ENCODE assay signal across 1 cellular context in genomic region chr3:31114929-31115283, GRCh38.
TF ChIP-seq lines count a peak whose summit lies in the region.

No MANE protein-coding gene starts in this region.

TF ChIP-seq in K562, 482 proteins besides CTCF, POLR2A, EP300 and RAD21 (continued from another document and continues in another):
- TF ChIP-seq MGA (IDR thresholded peaks at IDR 0.05), result no peak
- TF ChIP-seq RBM34 (IDR thresholded peaks at IDR 0.05; ENCODE audit: borderline replicate concordance, insufficient read depth, low read length), result no peak
- no peak for TF ChIP-seq KDM5B (IDR thresholded peaks at IDR 0.05; ENCODE audit: insufficient replicate concordance, low read depth, low read length)
- peak; percentile 60 for TF ChIP-seq TAL1 (IDR thresholded peaks at IDR 0.05)
- TF ChIP-seq MAZ (CRISPR knock-in tag; conservative IDR thresholded peaks at IDR 0.05 in 1 of 2, IDR thresholded peaks at IDR 0.05 in 1 of 2), result peak in 1 of 2 experiments; percentile 48; a peak in 1 of 4 replicates
- no peak for TF ChIP-seq ZNF785 (CRISPR knock-in tag; IDR thresholded peaks at IDR 0.05)
- TF ChIP-seq CXXC5 (CRISPR knock-in tag; IDR thresholded peaks at IDR 0.05), result peak; percentile 55; the same call in 1 of the 2 replicates
- peak; percentile 80 for TF ChIP-seq ARID1B (IDR thresholded peaks at IDR 0.05)
- TF ChIP-seq RAD51 (IDR thresholded peaks at IDR 0.05; ENCODE audit: borderline replicate concordance, low read depth), result peak; percentile 42; the same call in 1 of the 2 replicates
- peak in 1 of 2 experiments; percentile 22; a peak in 1 of 4 replicates for TF ChIP-seq KDM1A (IDR thresholded peaks at IDR 0.05)
- TF ChIP-seq ARID3B (CRISPR knock-in tag; IDR thresholded peaks at IDR 0.05; ENCODE audit: borderline replicate concordance), result 0 out of 2 replicates have a peak, but pooled peaks have one; percentile 9
- TF ChIP-seq TEAD2 (tag; IDR thresholded peaks at IDR 0.05), result no peak
- TF ChIP-seq CCAR2 (IDR thresholded peaks at IDR 0.05; ENCODE audit: low read depth, low read length), result no peak
- peak; percentile 94 for TF ChIP-seq ADNP (tag; IDR thresholded peaks at IDR 0.05)
- TF ChIP-seq CBFA2T3 (IDR thresholded peaks at IDR 0.05), result peak; percentile 86
- TF ChIP-seq USF2 (CRISPR knock-in tag; IDR thresholded peaks at IDR 0.05), result peak; percentile 49
- TF ChIP-seq PHF8 (IDR thresholded peaks at IDR 0.05; ENCODE audit: borderline replicate concordance, low read length), result no peak
- 0 out of 2 replicates have a peak, but pooled peaks have one; percentile 10 for TF ChIP-seq CREM (IDR thresholded peaks at IDR 0.05; ENCODE audit: low read depth)
- TF ChIP-seq TCF3 (CRISPR knock-in tag; IDR thresholded peaks at IDR 0.05), result peak; percentile 76
- peak; percentile 24; the same call in 1 of the 2 replicates for TF ChIP-seq MTA2 (IDR thresholded peaks at IDR 0.05; ENCODE audit: low read depth)
- TF ChIP-seq TEAD4 (IDR thresholded peaks at IDR 0.05; ENCODE audit: low read length), result peak; percentile 39; the same call in 1 of the 2 replicates
- TF ChIP-seq TEAD4 (CRISPR knock-in tag; IDR thresholded peaks at IDR 0.05; ENCODE audit: borderline replicate concordance), result no peak
- no peak for TF ChIP-seq ZKSCAN8 (CRISPR knock-in tag; IDR thresholded peaks at IDR 0.05)
- peak; percentile 30 for TF ChIP-seq PRDM10 (IDR thresholded peaks at IDR 0.05; ENCODE audit: partially characterized antibody)
- 0 out of 2 replicates have a peak, but pooled peaks have one; percentile 43 for TF ChIP-seq MEF2A (IDR thresholded peaks at IDR 0.05; ENCODE audit: control insufficient read depth, low read depth, low read length)
- TF ChIP-seq ZNF395 (CRISPR knock-in tag; IDR thresholded peaks at IDR 0.05), result no peak
- TF ChIP-seq TRIM24 (IDR thresholded peaks at IDR 0.05), result peak in 1 of 2 experiments; percentile 51; a peak in 1 of 4 replicates
- peak; percentile 68 for TF ChIP-seq DPF2 (IDR thresholded peaks at IDR 0.05)
- TF ChIP-seq NR2C1 (IDR thresholded peaks at IDR 0.05), result no peak
- TF ChIP-seq NR2C1 (tag; IDR thresholded peaks at IDR 0.05), result no peak
- TF ChIP-seq GABPB2 (CRISPR knock-in tag; conservative IDR thresholded peaks at IDR 0.05), result no peak
- TF ChIP-seq CBFA2T2 (conservative IDR thresholded peaks at IDR 0.05), result peak; percentile 76
- TF ChIP-seq JUND (IDR thresholded peaks at IDR 0.05; ENCODE audit: borderline replicate concordance, low read depth, low read length), result peak; percentile 84
- TF ChIP-seq JUND (tag; IDR thresholded peaks at IDR 0.05; ENCODE audit: borderline replicate concordance, low read depth, low read length), result peak; percentile 69; the same call in 1 of the 3 replicates
- TF ChIP-seq HDGF (IDR thresholded peaks at IDR 0.05), result no peak
- peak; percentile 60; the same call in 1 of the 2 replicates for TF ChIP-seq ATF7 (IDR thresholded peaks at IDR 0.05)
- no peak for TF ChIP-seq SPI1 (IDR thresholded peaks at IDR 0.05; ENCODE audit: borderline replicate concordance, low read depth, low read length)
- TF ChIP-seq SREBF2 (CRISPR knock-in tag; IDR thresholded peaks at IDR 0.05), result no peak
- TF ChIP-seq RHOXF2B (CRISPR knock-in tag; conservative IDR thresholded peaks at IDR 0.05), result no peak
- TF ChIP-seq JUN (IDR thresholded peaks at IDR 0.05; ENCODE audit: borderline replicate concordance, low read depth, low read length), result 0 out of 2 replicates have a peak, but pooled peaks have one; percentile 20
- no peak for TF ChIP-seq JUN (CRISPR knock-in tag; IDR thresholded peaks at IDR 0.05; ENCODE audit: borderline replicate concordance)
- no peak for TF ChIP-seq SRSF9 (IDR thresholded peaks at IDR 0.05; ENCODE audit: borderline replicate concordance, low read depth, low read length)
- peak; percentile 61; the same call in 1 of the 2 replicates for TF ChIP-seq ZBTB17 (CRISPR knock-in tag; IDR thresholded peaks at IDR 0.05)
- TF ChIP-seq ZNF766 (CRISPR knock-in tag; conservative IDR thresholded peaks at IDR 0.05), result peak; percentile 60
- TF ChIP-seq ATF3 (IDR thresholded peaks at IDR 0.05), result peak; percentile 83
- TF ChIP-seq ATF3 (CRISPR knock-in tag; conservative IDR thresholded peaks at IDR 0.05), result 0 out of 2 replicates have a peak, but pooled peaks have one; percentile 17
- peak; percentile 57 for TF ChIP-seq NCOR1 (IDR thresholded peaks at IDR 0.05)
- no peak for TF ChIP-seq SMAD1 (IDR thresholded peaks at IDR 0.05; ENCODE audit: low read depth, low read length, partially characterized antibody)
- TF ChIP-seq WHSC1 (IDR thresholded peaks at IDR 0.05; ENCODE audit: low read length), result no peak
- TF ChIP-seq STAT5A (IDR thresholded peaks at IDR 0.05; ENCODE audit: borderline replicate concordance, low read length), result 0 out of 2 replicates have a peak, but pooled peaks have one; percentile 12
